In genomic region chr17:44758414-44759095, GRCh38 we compare ENCODE assay signal across 9 cellular contexts. TPM values are rescaled to one million over a fixed set of nuclear protein-coding genes. Genes with fewer than 3 reads are reported as not detected.
DNase-seq lines count a peak whose midpoint lies in the region; ATAC-seq and TF ChIP-seq lines count a peak whose summit lies in the region.
"Had no signal": no experiment of that assay in that cellular context is flagged by ENCODE, and none has a peak within 500 bp of the region (broad histone marks: within the 10 kb centered on the region; RNA-seq: fewer than 3 reads in every experiment).

TSS of gene ADAM11 (plus strand) at chr17:44758988. CDS start at chr17:44759200, 212 bp downstream.

- peaks cover 23% of the 10 kb centered on the region for H3K27me3 ChIP-seq in HL-60 (ENCODE audit: insufficient read depth, poor library complexity, severe bottlenecking)

- H3K4me3 ChIP-seq in AG09309 (ENCODE audit: control insufficient read depth, low read depth, low read length) (peak within 1 kb of the TSS; percentile 43), HL-60 (replicated peaks; ENCODE audit: insufficient read depth, low read length) (peak within 1 kb of the TSS; percentile 34), cardiac fibroblast (replicated peaks in 1 of 2; ENCODE audit: low read depth in 2 of 2, low read length in 2 of 2) (peak within 1 kb of the TSS; percentile 34 to 38)

- H3K27ac ChIP-seq in HL-60 (replicated peaks) = no peak within 1 kb of the TSS
- H3K27ac ChIP-seq: epithelial cell of prostate had no signal

- no peak for TF ChIP-seq CTCF in AG09309 (IDR thresholded peaks at IDR 0.05; ENCODE audit: control insufficient read depth, insufficient read depth, low read depth, low read length, missing control alignments)
- TF ChIP-seq CTCF in HL-60 (IDR thresholded peaks at IDR 0.05; ENCODE audit: insufficient read depth, low read length) = no peak
- TF ChIP-seq CTCF in cardiac fibroblast (IDR thresholded peaks at IDR 0.05; ENCODE audit: low read depth, low read length) = no peak

- DNase-seq in AG09309 (ENCODE audit: low read depth) = no peak
- no peak for DNase-seq in HL-60 (ENCODE audit: low read depth in 1 of 2, low spot score in 1 of 2)
- DNase-seq in cardiac fibroblast (ENCODE audit: low read depth in 2 of 2) = no peak
- DNase-seq in mesenteric fat pad (ENCODE audit: low spot score) = peak; percentile 81
- no peak for DNase-seq in stimulated activated CD4-positive, alpha-beta T cell treated with anti-CD3 and anti-CD28 coated beads, Interleukin-4, amount 100 ng/mL, for 1 hour

- ATAC-seq in HG03520 (IDR thresholded peaks at IDR 0.05; ENCODE audit: unreplicated experiment) (no peak), HG03432 (IDR thresholded peaks at IDR 0.05; ENCODE audit: unreplicated experiment) (no peak), HG02981 (IDR thresholded peaks at IDR 0.05; ENCODE audit: unreplicated experiment) (no peak)

RNA-seq across cellular contexts. Expression of gene ADAM11, which starts in this region (rescaled TPM):
- 0.67 TPM for total RNA-seq in mesenteric fat pad

Comparison
In these comparisons a context has a peak if more than half of its experiments do, and no peak if none do; other contexts are left out.
1. Peak in DNase-seq in mesenteric fat pad; RNA of the gene not detected or under 1 TPM.